Comparison of ENCODE assay signal across 25 cellular contexts in the genomic region with DNA sequence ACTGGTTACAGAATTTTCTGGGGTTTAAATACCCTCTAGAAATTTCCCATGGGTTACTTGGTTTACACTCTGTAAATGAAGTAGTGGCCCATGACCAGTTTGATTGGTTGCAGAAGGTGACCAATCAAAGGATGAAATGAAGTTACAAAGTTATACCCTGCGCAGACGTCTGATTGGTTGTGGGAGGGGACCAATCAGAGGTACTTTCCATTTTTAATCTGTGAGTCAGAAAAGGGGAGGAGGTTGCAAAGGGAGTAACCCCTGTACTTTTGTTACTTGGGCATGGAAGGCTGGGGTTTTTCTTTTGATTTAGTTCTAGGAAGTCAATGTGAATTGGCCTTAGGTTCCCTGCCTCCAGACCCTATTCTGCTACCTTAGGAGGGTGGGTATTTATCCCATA.
"Had no signal": no experiment of that assay in that cellular context is flagged by ENCODE, and none has a peak within 500 bp of the region (broad histone marks: within the 10 kb centered on the region; RNA-seq: fewer than 3 reads in every experiment).

No MANE protein-coding gene starts in this region.

- ATAC-seq: gastroesophageal sphincter; left ventricle myocardium superior; right lobe of liver; stimulated activated effector memory CD8-positive, alpha-beta T cell treated with anti-CD3 and anti-CD28 coated beads, Interleukin-12 subunit alpha, Interleukin-12 subunit beta, amount 100 ng/mL, for 72 hours had no signal

- H3K9me3 ChIP-seq: ascending aorta, colonic mucosa, gastroesophageal sphincter, ovary, right lobe of liver, stomach, thyroid gland, upper lobe of left lung had no signal

- H3K4me2 ChIP-seq: hepatocyte had no signal

- H3K4me3 ChIP-seq: ascending aorta, cardiac muscle cell, colonic mucosa, gastroesophageal sphincter, hepatocyte, ovary, right lobe of liver, stomach, thyroid gland, upper lobe of left lung had no signal

- H3K27ac ChIP-seq: ascending aorta, cardiac muscle cell, colonic mucosa, gastroesophageal sphincter, hepatocyte, ovary, right lobe of liver, stomach, thyroid gland, VCaP had no signal

- H3K9me3 Mint-ChIP-seq: activated T-helper 1 cell treated with anti-CD3 and anti-CD28 coated beads, Interleukin-12 subunit alpha, Interleukin-12 subunit beta, Interleukin-2, Interleukin-4 antibody, amounts not matched to agents 30 ng/mL and 10 ng/mL and 1 ng/mL, durations not matched to agents 14 hours and 24 hours and 36 hours; stimulated activated effector memory CD8-positive, alpha-beta T cell treated with anti-CD3 and anti-CD28 coated beads, Interleukin-12 subunit alpha, Interleukin-12 subunit beta, amount 100 ng/mL, for 72 hours had no signal

- H3K4me3 Mint-ChIP-seq: activated naive CD8-positive, alpha-beta T cell; activated T-helper 1 cell treated with anti-CD3 and anti-CD28 coated beads, Interleukin-12 subunit alpha, Interleukin-12 subunit beta, Interleukin-2, Interleukin-4 antibody, amounts not matched to agents 30 ng/mL and 10 ng/mL and 1 ng/mL, durations not matched to agents 14 hours and 24 hours and 36 hours; brain; stimulated activated effector memory CD8-positive, alpha-beta T cell treated with anti-CD3 and anti-CD28 coated beads, Interleukin-12 subunit alpha, Interleukin-12 subunit beta, amount 100 ng/mL, for 72 hours had no signal

- H3K27me3 Mint-ChIP-seq: activated naive CD8-positive, alpha-beta T cell; brain; progenitor cell of endocrine pancreas had no signal

- H3K79me2 ChIP-seq: hepatocyte had no signal

- H3K27me3 ChIP-seq: ascending aorta, cardiac muscle cell, colonic mucosa, gastroesophageal sphincter, hepatocyte, ovary, right lobe of liver, stomach, thyroid gland, upper lobe of left lung had no signal

- DNase-seq: activated CD4-positive, alpha-beta T cell treated with anti-CD3 and anti-CD28 coated beads for 1 hour; activated gamma-delta T cell; cerebellar nuclear complex; colonic mucosa; effector CD8-positive, alpha-beta T cell; islet precursor cell; left ventricle myocardium superior; ovary; right lobe of liver; small intestine; stimulated activated CD4-positive, alpha-beta T cell treated with anti-CD3 and anti-CD28 coated beads, Interleukin-4, amount 100 ng/mL, for 24 hours; stomach; T-helper 9 cell; thyroid gland; upper lobe of left lung had no signal

- H3K27ac Mint-ChIP-seq: activated naive CD8-positive, alpha-beta T cell; activated T-helper 1 cell treated with anti-CD3 and anti-CD28 coated beads, Interleukin-12 subunit alpha, Interleukin-12 subunit beta, Interleukin-2, Interleukin-4 antibody, amounts not matched to agents 30 ng/mL and 10 ng/mL and 1 ng/mL, durations not matched to agents 14 hours and 24 hours and 36 hours; brain; stimulated activated effector memory CD8-positive, alpha-beta T cell treated with anti-CD3 and anti-CD28 coated beads, Interleukin-12 subunit alpha, Interleukin-12 subunit beta, amount 100 ng/mL, for 72 hours had no signal

- H3K4me1 ChIP-seq: colonic mucosa, right lobe of liver, thyroid gland had no signal

- H3K36me3 ChIP-seq: cardiac muscle cell, colonic mucosa, ovary, thyroid gland had no signal

- H2AFZ ChIP-seq: hepatocyte had no signal
